In genomic region chr2:174247474-174248186, GRCh38 we compare ENCODE assay signal across 1 cellular context.
TF ChIP-seq lines count a peak whose summit lies in the region.

No MANE protein-coding gene starts in this region.

TF ChIP-seq in H1, 55 proteins besides CTCF, POLR2A, EP300 and RAD21 (continued from another document):
- TF ChIP-seq NRF1 (IDR thresholded peaks at IDR 0.05; ENCODE audit: low read depth, low read length), result no peak
